8 cellular contexts compared by ENCODE assay signal in genomic region chr17:81733507-81734404, GRCh38. TPM values are rescaled to one million over a fixed set of nuclear protein-coding genes. Genes with fewer than 3 reads are reported as not detected.
DNase-seq lines count a peak whose midpoint lies in the region; ATAC-seq and TF ChIP-seq lines count a peak whose summit lies in the region.

No MANE protein-coding gene starts in this region.

- 29% methylated on average over 20 of the region's 32 CpGs for WGBS in esophagus muscularis mucosa

- no peaks in the 10 kb centered on the region for H3K36me3 Mint-ChIP-seq in natural killer cell

- no peak overlapping the region for H3K4me2 ChIP-seq in DOHH2 (ENCODE audit: low read length)

- H3K9me3 ChIP-seq in DOHH2 (ENCODE audit: control insufficient read depth, insufficient read depth, low read length) (no peaks in the 10 kb centered on the region), esophagus muscularis mucosa (no peaks in the 10 kb centered on the region)

- no peaks in the 10 kb centered on the region for H3K79me2 ChIP-seq in DOHH2 (ENCODE audit: control insufficient read depth, low read length)

- ATAC-seq in natural killer cell = peak; percentile 88 to 99 (median 92)
- no peak for ATAC-seq in HG02981 (IDR thresholded peaks at IDR 0.05; ENCODE audit: unreplicated experiment)

- H3K4me1 ChIP-seq in DOHH2 (ENCODE audit: control insufficient read depth, low read length) = no peaks in the 10 kb centered on the region
- H3K4me1 ChIP-seq in esophagus muscularis mucosa = peaks cover 0 to 10% (median 0%) of the 10 kb centered on the region in 4 donors

- no peak overlapping the region for H3K27ac Mint-ChIP-seq in natural killer cell

- peaks cover 10 to 12% of the 10 kb centered on the region in 2 donors for H3K4me1 Mint-ChIP-seq in natural killer cell

- H3K36me3 ChIP-seq in DOHH2 (ENCODE audit: control insufficient read depth, low read length) (no peaks in the 10 kb centered on the region), esophagus muscularis mucosa (no peaks in the 10 kb centered on the region)

- in situ Hi-C loops in KBM-7 (cut with MboI; ENCODE audit: low pct_unique_long_range_greater_than_20kb, low sequenced_read_pairs) = no loop called here

- H3K27me3 Mint-ChIP-seq in natural killer cell (ENCODE audit: low read depth in 2 of 2) = peaks cover 13 to 18% of the 10 kb centered on the region in 2 donors

- H4K20me1 ChIP-seq in DOHH2 (ENCODE audit: control insufficient read depth, insufficient read depth, low read depth, low read length) = no peaks in the 10 kb centered on the region

- no peaks in the 10 kb centered on the region for H3K9me3 Mint-ChIP-seq in natural killer cell

- H3K9me2 ChIP-seq in DOHH2 (replicated peaks; ENCODE audit: control insufficient read depth, low read length) = no peaks in the 10 kb centered on the region

- TF ChIP-seq CTCF in DOHH2 (IDR thresholded peaks at IDR 0.05; ENCODE audit: low read depth, low read length, poor library complexity, severe bottlenecking) (peak; percentile 89), esophagus muscularis mucosa (IDR thresholded peaks at IDR 0.05) (peak; percentile 76 to 96 (median 87)), natural killer cell (IDR thresholded peaks at IDR 0.05) (peak; percentile 83)

- no peak overlapping the region for H3K4me3 Mint-ChIP-seq in natural killer cell

- no peak for TF ChIP-seq POLR2A in esophagus muscularis mucosa (IDR thresholded peaks at IDR 0.05; ENCODE audit: low read depth)

- H3K4me3 ChIP-seq in DOHH2 (ENCODE audit: low read length) = no peak overlapping the region
- no peak overlapping the region for H3K4me3 ChIP-seq in esophagus muscularis mucosa

- no peak for TF ChIP-seq EP300 in esophagus muscularis mucosa (IDR thresholded peaks at IDR 0.05)

- peak; percentile 77 for DNase-seq in KBM-7
- DNase-seq in OCI-M2 (lab: John Stamatoyannopoulos, UW; ENCODE audit: unreplicated experiment) = peak; percentile 23
- DNase-seq in activated T-cell treated with anti-CD3 and anti-CD28 coated beads, Interleukin-2, amount 50 U/mL, for 1 hour = peak; percentile 72
- peak; percentile 94 for DNase-seq in esophagus muscularis mucosa (ENCODE audit: extremely low spot score)
- peak; percentile 51 for DNase-seq in natural killer cell
- peak; percentile 53 for DNase-seq in stromal cell of bone marrow (ENCODE audit: low read depth)

- intact Hi-C loops in esophagus muscularis mucosa (cut with DNase I) = no loop called here
- intact Hi-C loops in natural killer cell (cut with micrococcal nuclease) = no loop called here

- no peaks in the 10 kb centered on the region for H3F3A ChIP-seq in DOHH2 (ENCODE audit: control insufficient read depth, insufficient read depth)

- H3K27ac ChIP-seq in DOHH2 (ENCODE audit: low read depth, low read length) (no peak overlapping the region), esophagus muscularis mucosa (replicated peaks in 1 of 4) (no peak overlapping the region)

- H3K27me3 ChIP-seq in DOHH2 (ENCODE audit: control insufficient read depth, low read length) (peaks cover 10% of the 10 kb centered on the region), esophagus muscularis mucosa (peaks cover 0 to 84% (median 7%) of the 10 kb centered on the region in 4 donors)

RNA-seq across cellular contexts. Expression of gene SLC25A10, which starts 21.7 kb away (rescaled TPM):
- total RNA-seq in esophagus muscularis mucosa (1 to 10 TPM; 2.1 to 5.5 (median 4.8) TPM), natural killer cell (1 to 10 TPM; 5.7 to 6.3 (median 5.8) TPM)

RNA-seq across cellular contexts. Expression of gene MRPL12, which starts 30.6 kb away (rescaled TPM):
- total RNA-seq in esophagus muscularis mucosa (10 to 100 TPM; 24.5 to 47.9 (median 39.2) TPM), natural killer cell (10 to 100 TPM; 16.3 to 24.4 (median 17.5) TPM)

RNA-seq across cellular contexts. Expression of gene HGS, which starts 49.9 kb away (rescaled TPM):
- total RNA-seq in esophagus muscularis mucosa = 10 to 100 TPM; 47.8 to 99.1 (median 65.5) TPM
- 100 to 1,000 TPM; 179 to 186 (median 181) TPM for total RNA-seq in natural killer cell

RNA-seq across cellular contexts. Expression of gene ARL16, which starts 50.2 kb away (rescaled TPM):
- total RNA-seq in esophagus muscularis mucosa (10 to 100 TPM; 23.7 to 38.3 (median 27.3) TPM), natural killer cell (10 to 100 TPM; 23.3 to 47.9 (median 39.3) TPM)

Comparison
In these comparisons a context has a peak if more than half of its experiments do, and no peak if none do; other contexts are left out.
1. DNase-seq: peak in every context shown above with its lines; median percentile 94 in esophagus muscularis mucosa; 77 in KBM-7; 72 in activated T-cell treated with anti-CD3 and anti-CD28 coated beads, Interleukin-2, amount 50 U/mL, for 1 hour; 53 in stromal cell of bone marrow; 51 in natural killer cell; 23 in OCI-M2.